ENCODE assay signal across 16 cellular contexts in the genomic region with DNA sequence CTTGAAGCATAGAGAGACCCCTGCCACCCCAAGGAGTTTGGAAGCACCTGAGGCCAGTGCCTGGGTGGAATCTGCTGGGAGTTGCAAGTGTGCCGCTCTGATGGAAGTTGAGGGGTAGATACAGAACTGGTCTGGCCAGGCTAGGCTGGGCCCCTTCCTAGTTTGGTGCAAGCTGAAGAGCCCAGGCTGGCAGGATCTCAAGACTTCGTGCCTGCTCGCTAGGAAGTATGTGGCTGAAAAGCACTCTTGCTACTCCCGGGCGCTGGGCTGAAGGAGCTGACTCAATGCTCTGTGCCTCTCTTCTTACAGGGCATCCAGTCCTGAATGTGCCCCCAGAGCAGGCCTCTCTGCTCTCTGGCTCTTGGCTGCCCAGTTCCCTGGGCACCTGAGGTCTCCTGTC. TPM values are rescaled to one million over a fixed set of nuclear protein-coding genes. Genes with fewer than 3 reads are reported as not detected.
DNase-seq lines count a peak whose midpoint lies in the region; ATAC-seq and TF ChIP-seq lines count a peak whose summit lies in the region.
"Had no signal": no experiment of that assay in that cellular context is flagged by ENCODE, and none has a peak within 500 bp of the region (broad histone marks: within the 10 kb centered on the region; RNA-seq: fewer than 3 reads in every experiment).

No MANE protein-coding gene starts in this region.

- H4K91ac ChIP-seq in neuronal stem cell (ENCODE audit: low read depth, low read length, poor library complexity), result no peak overlapping the region

- H2AFZ ChIP-seq in neuronal stem cell (ENCODE audit: low read length), result no peak overlapping the region

- no peak overlapping the region for H3K4ac ChIP-seq in neuronal stem cell (ENCODE audit: low read length)

- H3K4me3 ChIP-seq in MG63 (no peak overlapping the region), coronary artery (no peak overlapping the region), neuronal stem cell (ENCODE audit: low read length in 2 of 2) (no peak overlapping the region), thoracic aorta (no peak overlapping the region)
- H3K4me3 ChIP-seq: BLaER1 treated with 17β-estradiol and CSF1 and Interleukin-3, amounts not matched to agents 10 nM and 100 nM had no signal

- peak overlapping the region; percentile 46 for H2AK5ac ChIP-seq in neuronal stem cell (ENCODE audit: low read depth, low read length)

- H3K9me3 ChIP-seq in MG63 (no peaks in the 10 kb centered on the region), neuronal stem cell (replicated peaks in 1 of 2; ENCODE audit: control insufficient read depth in 2 of 2, insufficient read depth in 1 of 2, low read depth in 1 of 2, low read length in 2 of 2) (no peaks in the 10 kb centered on the region), thoracic aorta (no peaks in the 10 kb centered on the region)
- H3K9me3 ChIP-seq: BLaER1 treated with 17β-estradiol and CSF1 and Interleukin-3, amounts not matched to agents 10 nM and 100 nM had no signal

- no peak for ATAC-seq in thoracic aorta (ENCODE audit: insufficient number of reproducible peaks, low FRiP score, low read depth)
- ATAC-seq: Panc1 had no signal

- H2BK12ac ChIP-seq in neuronal stem cell (ENCODE audit: low read length), result no peak overlapping the region

- H3K27me3 ChIP-seq in MG63 (no peaks in the 10 kb centered on the region), neuronal stem cell (ENCODE audit: control insufficient read depth in 3 of 3, insufficient read depth in 3 of 3, low read depth in 1 of 3, low read length in 3 of 3) (peaks cover 0 to 32% (median 0%) of the 10 kb centered on the region in 3 experiments), thoracic aorta (replicated peaks; ENCODE audit: insufficient read depth) (no peaks in the 10 kb centered on the region)

- no peaks in the 10 kb centered on the region for H3K36me3 ChIP-seq in MG63
- no peaks in the 10 kb centered on the region for H3K36me3 ChIP-seq in neuronal stem cell (replicated peaks in 1 of 2; ENCODE audit: control insufficient read depth in 2 of 2, insufficient read depth in 2 of 2, low read length in 2 of 2)
- no peaks in the 10 kb centered on the region for H3K36me3 ChIP-seq in thoracic aorta
- H3K36me3 ChIP-seq: BLaER1 treated with 17β-estradiol and CSF1 and Interleukin-3, amounts not matched to agents 10 nM and 100 nM had no signal

- H3K9ac ChIP-seq in neuronal stem cell (ENCODE audit: low read depth, low read length, poor library complexity), result no peak overlapping the region
- H3K9ac ChIP-seq: BLaER1 treated with 17β-estradiol and CSF1 and Interleukin-3, amounts not matched to agents 10 nM and 100 nM had no signal

- H3K4me2 ChIP-seq in neuronal stem cell (ENCODE audit: insufficient read depth, low read length, poor library complexity, severe bottlenecking), result no peak overlapping the region
- H3K4me2 ChIP-seq: BLaER1 treated with 17β-estradiol and CSF1 and Interleukin-3, amounts not matched to agents 10 nM and 100 nM had no signal

- no peak overlapping the region for H4K8ac ChIP-seq in neuronal stem cell (ENCODE audit: low read depth, low read length)

- H3K27ac ChIP-seq in coronary artery (peak overlapping the region; percentile 45 to 50), neuronal stem cell (replicated peaks; ENCODE audit: low read length) (no peak overlapping the region), thoracic aorta (peak overlapping the region; percentile 26 to 47)
- H3K27ac ChIP-seq: BLaER1 treated with 17β-estradiol and CSF1 and Interleukin-3, amounts not matched to agents 10 nM and 100 nM had no signal

- no CpG with 5 or more reads among the region's 5 CpGs for WGBS in neuronal stem cell (ENCODE audit: extremely low coverage in 2 of 2, insufficient read length in 2 of 2, insufficient replicate concordance in 1 of 2), 2 donors

- no peak overlapping the region for H3K23ac ChIP-seq in neuronal stem cell (ENCODE audit: low read depth, low read length, poor library complexity)

- no peaks in the 10 kb centered on the region for H3K79me1 ChIP-seq in neuronal stem cell (ENCODE audit: low read depth, low read length)

- TF ChIP-seq CTCF in coronary artery (IDR thresholded peaks at IDR 0.05) (no peak), thoracic aorta (IDR thresholded peaks at IDR 0.05) (no peak)

- no peak overlapping the region for H2BK15ac ChIP-seq in neuronal stem cell (ENCODE audit: low read length)

- peaks cover 1 to 10% of the 10 kb centered on the region in 2 donors for H3K4me1 ChIP-seq in neuronal stem cell (ENCODE audit: control insufficient read depth in 2 of 2, insufficient read depth in 1 of 2, low read depth in 1 of 2, low read length in 2 of 2)
- H3K4me1 ChIP-seq in thoracic aorta (ENCODE audit: control insufficient read depth in 1 of 2, low read depth in 2 of 2), result peaks cover 0 to 6% of the 10 kb centered on the region in 2 donors

- peak overlapping the region; percentile 3 for H3K18ac ChIP-seq in neuronal stem cell (ENCODE audit: low read length)

- no peak overlapping the region for H2BK5ac ChIP-seq in neuronal stem cell (ENCODE audit: low read length)

- H2BK120ac ChIP-seq in neuronal stem cell (ENCODE audit: low read depth, low read length), result no peak overlapping the region

- H3K14ac ChIP-seq in neuronal stem cell (ENCODE audit: low read length), result no peak overlapping the region

- DNase-seq in MG63, result peak; percentile 18
- DNase-seq in coronary artery (ENCODE audit: low spot score), result no peak
- no peak for DNase-seq in neuronal stem cell (ENCODE audit: low spot score)
- DNase-seq in thoracic aorta (ENCODE audit: low spot score), result no peak
- DNase-seq in NCI-H1436 (lab: John Stamatoyannopoulos, UW), result no peak
- DNase-seq in 8988T, result no peak
- no peak for DNase-seq in dermis blood vessel endothelial cell
- DNase-seq: EL, H7, KG1, NCI-H1105 treated with DMSO at 0.1 percent for 48 hours, NCI-H187 treated with DMSO at 0.1 percent for 48 hours, NCI-H82, SIG-M5 had no signal

RNA-seq across cellular contexts. Expression of a gene that starts 51.7 kb away (rescaled TPM):
- total RNA-seq in MG63 (2014; rRNA removed; shearing (Covaris generic); ENCODE audit: low replicate concordance), result 25.3 and 35.2 TPM in 2 replicates
- polyA plus RNA-seq in neuronal stem cell (2013, experiment 1 of 2), result 68.9 TPM
- 73.4 TPM for polyA plus RNA-seq in neuronal stem cell (2013, experiment 2 of 2)
- total RNA-seq in thoracic aorta (10 to 100 TPM; 16.2 to 19.0 TPM), dermis blood vessel endothelial cell (18.0 and 21.1 TPM in 2 replicates)
